ENCODE assay signal across 8 cellular contexts in the genomic region with DNA sequence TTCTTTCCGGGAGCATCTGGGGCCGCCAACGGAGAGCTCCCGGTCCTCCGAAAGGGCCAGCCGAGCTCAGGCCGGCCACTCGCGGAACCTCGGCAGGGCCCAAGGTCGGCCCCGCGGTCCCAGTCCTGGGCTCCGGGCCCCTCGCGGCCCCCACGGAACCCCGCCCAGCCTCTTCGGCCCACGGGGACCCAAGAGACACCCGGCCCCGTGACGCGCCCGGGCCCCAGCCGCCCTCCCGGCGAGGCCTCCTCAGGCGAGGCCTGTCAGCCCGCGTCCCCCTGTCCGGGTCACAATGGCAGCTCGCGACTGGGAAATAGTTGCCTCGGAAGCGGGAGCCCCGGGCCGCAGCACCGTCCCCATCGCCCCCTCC. TPM values are rescaled to one million over a fixed set of nuclear protein-coding genes. Genes with fewer than 3 reads are reported as not detected.
DNase-seq lines count a peak whose midpoint lies in the region; ATAC-seq and TF ChIP-seq lines count a peak whose summit lies in the region.
"Not testable (repeated sequence)": the region's sequence is repeated elsewhere in the genome, so short reads cannot be mapped to it uniquely, and the experiment has no call there.

No MANE protein-coding gene starts in this region.

- not testable (repeated sequence) for H3K36me3 ChIP-seq in CD8-positive, alpha-beta memory T cell (ENCODE audit: insufficient read depth, low read length); adipocyte (ENCODE audit: control insufficient read depth, insufficient read depth, low read length, severe bottlenecking); muscle layer of colon (ENCODE audit: insufficient read depth, low read length); stomach

- 0 to 1% (median 0%) methylated on average over 3 to 30 of the region's 40 CpGs for WGBS in stomach, 5 donors

- not testable (repeated sequence) for DNase-seq in CD8-positive, alpha-beta memory T cell; RWPE1 (ENCODE audit: low spot score); fibroblast of villous mesenchyme (ENCODE audit: low read depth); stomach
- DNase-seq in adipocyte (ENCODE audit: low read depth): peak; percentile 43

- H3K27me3 Mint-ChIP-seq in CD8-positive, alpha-beta memory T cell: not testable (repeated sequence)

- not testable (repeated sequence) for TF ChIP-seq CTCF in RWPE1 (conservative IDR thresholded peaks at IDR 0.05; ENCODE audit: low read depth); fibroblast of villous mesenchyme (IDR thresholded peaks at IDR 0.05; ENCODE audit: insufficient read depth, low read depth, low read length); stomach (IDR thresholded peaks at IDR 0.05)

- not testable (repeated sequence) for TF ChIP-seq EP300 in stomach (IDR thresholded peaks at IDR 0.05)

- H3K4me3 Mint-ChIP-seq in CD8-positive, alpha-beta memory T cell: peak overlapping the region; percentile 86 to 95 (median 91)

- H3K9me3 ChIP-seq in CD8-positive, alpha-beta memory T cell (ENCODE audit: low read length); adipocyte (ENCODE audit: control insufficient read depth, low read length); muscle layer of colon (ENCODE audit: low read length); stomach: not testable (repeated sequence)

- peak overlapping the region; percentile 66 for H3K4me3 ChIP-seq in CD8-positive, alpha-beta memory T cell (ENCODE audit: low read length)
- H3K4me3 ChIP-seq in adipocyte (ENCODE audit: low read length) (peak overlapping the region; percentile 81), fibroblast of villous mesenchyme (ENCODE audit: low read depth, low read length) (peak overlapping the region; percentile 73), muscle layer of colon (ENCODE audit: low read depth in 1 of 2, low read length in 2 of 2) (peak overlapping the region; percentile 42 to 53), stomach (peak overlapping the region; percentile 62 to 71 (median 66))

- CTCF ChIA-PET in CD8-positive, alpha-beta memory T cell (lab: Charles Lee); RWPE1 (lab: Yijun Ruan, JAX): not testable (repeated sequence)

- peak overlapping the region in 4 of 8 donors; percentile 86 to 98 (median 94) for H3K27ac Mint-ChIP-seq in CD8-positive, alpha-beta memory T cell

- ATAC-seq in GM21526 (IDR thresholded peaks at IDR 0.05; ENCODE audit: low FRiP score, unreplicated experiment): peak; percentile 39
- ATAC-seq in HG03103 (IDR thresholded peaks at IDR 0.05; ENCODE audit: low read depth, unreplicated experiment): peak; percentile 3

- intact Hi-C loops in stomach (cut with DNase I; ENCODE audit: low total_unique reads): not testable (repeated sequence)

- H3K27ac ChIP-seq in CD8-positive, alpha-beta memory T cell (ENCODE audit: low read depth, low read length): peak overlapping the region; percentile 64
- H3K27ac ChIP-seq in RWPE1 (peak overlapping the region; percentile 74), muscle layer of colon (ENCODE audit: low read depth, low read length) (peak overlapping the region; percentile 63), stomach (peak overlapping the region; percentile 86 to 94 (median 93))

- H3K36me3 Mint-ChIP-seq in CD8-positive, alpha-beta memory T cell: not testable (repeated sequence)

- not testable (repeated sequence) for H3K4me1 ChIP-seq in CD8-positive, alpha-beta memory T cell (ENCODE audit: insufficient read depth, low read length); adipocyte (ENCODE audit: control insufficient read depth, insufficient read depth, low read length); muscle layer of colon (ENCODE audit: insufficient read depth, low read length)
- H3K4me1 ChIP-seq in stomach: peaks cover 11 to 51% (median 25%) of the 10 kb centered on the region in 4 donors

- peaks cover 8 to 25% (median 15%) of the 10 kb centered on the region in 3 donors for H3K4me1 Mint-ChIP-seq in CD8-positive, alpha-beta memory T cell

- not testable (repeated sequence) for TF ChIP-seq POLR2A in stomach (IDR thresholded peaks at IDR 0.05)

- POLR2A ChIA-PET in CD8-positive, alpha-beta memory T cell (lab: Charles Lee); RWPE1 (lab: Yijun Ruan, JAX; ENCODE audit: low non-redundant PET): not testable (repeated sequence)

- H3K9ac ChIP-seq in adipocyte (ENCODE audit: low read length) (peak overlapping the region; percentile 72), muscle layer of colon (ENCODE audit: low read length) (peak overlapping the region; percentile 33)

- H3K9me3 Mint-ChIP-seq in CD8-positive, alpha-beta memory T cell: not testable (repeated sequence)

- H3K27me3 ChIP-seq in CD8-positive, alpha-beta memory T cell (ENCODE audit: insufficient read depth, low read length, poor library complexity, severe bottlenecking); adipocyte (replicated peaks; ENCODE audit: control insufficient read depth, insufficient read depth, low read length); muscle layer of colon (ENCODE audit: control insufficient read depth in 1 of 2, insufficient read depth in 2 of 2, low read length in 2 of 2); stomach: not testable (repeated sequence)

RNA-seq across cellular contexts. Expression of a gene that starts 48.8 kb away (rescaled TPM):
- 10 to 100 TPM; 21.1 to 21.8 TPM for total RNA-seq in CD8-positive, alpha-beta memory T cell
- 11.5 TPM for polyA plus RNA-seq in CD8-positive, alpha-beta memory T cell
- total RNA-seq in fibroblast of villous mesenchyme (24.5 and 31.1 TPM in 2 replicates), stomach (10 to 100 TPM; 11.3 to 85.7 (median 29.6) TPM)
- polyA plus RNA-seq in stomach: 1 to 10 TPM; 2.4 to 5.0 (median 4.1) TPM
